In the genomic region with DNA sequence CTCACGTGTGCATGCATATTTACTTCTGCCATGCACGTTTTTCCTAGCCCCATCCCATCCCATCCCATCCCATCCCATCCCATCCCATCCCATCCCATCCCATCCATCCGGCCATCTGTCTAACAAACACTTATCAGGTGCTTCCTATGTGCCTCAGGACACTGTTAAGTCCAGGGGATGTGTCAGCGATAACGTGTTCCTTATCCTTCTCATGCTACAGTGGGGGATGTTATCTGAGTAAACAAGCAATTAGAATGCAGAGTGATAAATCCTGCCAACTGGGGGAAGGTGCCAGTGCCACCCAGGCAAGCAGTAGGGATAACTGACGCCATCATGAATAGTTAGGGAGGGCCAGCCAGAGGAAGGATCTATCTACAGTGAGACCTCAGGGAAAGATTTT, we compare ENCODE assay signal across 17 cellular contexts.
"Had no signal": no experiment of that assay in that cellular context is flagged by ENCODE, and none has a peak within 500 bp of the region (broad histone marks: within the 10 kb centered on the region; RNA-seq: fewer than 3 reads in every experiment).

No MANE protein-coding gene starts in this region.

- DNase-seq: effector CD4-positive, alpha-beta T cell; endodermal cell; erythroblast; foreskin keratinocyte; kidney; left cardiac atrium; left ventricle myocardium superior; mesenchymal stem cell; midbrain; occipital lobe; pancreas; right cardiac atrium; small intestine; stimulated activated CD4-positive, alpha-beta T cell treated with anti-CD3 and anti-CD28 coated beads, Interleukin-12 subunit alpha, Interleukin-12 subunit beta, amount 100 ng/mL, for 4 hours; stimulated activated CD4-positive, alpha-beta T cell treated with anti-CD3 and anti-CD28 coated beads, Interleukin-2, amount 100 ng/mL, for 48 hours; stimulated activated naive CD4-positive, alpha-beta T cell treated with Interleukin-2 at 50 U/mL for 16 hours; thyroid gland had no signal
